9 cellular contexts compared by ENCODE assay signal in genomic region chr10:102422586-102423129, GRCh38. TPM values are rescaled to one million over a fixed set of nuclear protein-coding genes. Genes with fewer than 3 reads are reported as not detected.
DNase-seq lines count a peak whose midpoint lies in the region; ATAC-seq, FAIRE-seq and TF ChIP-seq lines count a peak whose summit lies in the region.
"Had no signal": no experiment of that assay in that cellular context is flagged by ENCODE, and none has a peak within 500 bp of the region (broad histone marks: within the 10 kb centered on the region; RNA-seq: fewer than 3 reads in every experiment).

No MANE protein-coding gene starts in this region.

- no peak; the same call in 1 of the 2 replicates for TF ChIP-seq POLR2A in GM12891 (IDR thresholded peaks at IDR 0.05; ENCODE audit: low read depth, low read length)
- TF ChIP-seq POLR2A in gastroesophageal sphincter (IDR thresholded peaks at IDR 0.05): no peak

- peak; percentile 88 for DNase-seq in AG08396 (ENCODE audit: low spot score)
- peak; percentile 65 for DNase-seq in GM12891 (ENCODE audit: insufficient read length, low spot score)
- DNase-seq in NCI-H1105 treated with DMSO at 0.1 percent for 48 hours (lab: John Stamatoyannopoulos, UW): peak; percentile 30
- peak; percentile 44 for DNase-seq in activated gamma-delta T cell treated with Interleukin-2 at 50 U/mL for 16 hours

- no peak overlapping the region for H3K9ac ChIP-seq in neural cell (ENCODE audit: low read length)

- no peaks in the 10 kb centered on the region for H3K79me2 ChIP-seq in neural cell (replicated peaks; ENCODE audit: insufficient read depth, low read length)

- H3K9me2 ChIP-seq in neural cell (ENCODE audit: insufficient read depth, low read length): no peaks in the 10 kb centered on the region

- H3K27ac ChIP-seq in gastroesophageal sphincter (peak overlapping the region; percentile 73 to 95 (median 89)), neural cell (ENCODE audit: low read length) (no peak overlapping the region)

- TF ChIP-seq RAD21 in neural cell (conservative IDR thresholded peaks at IDR 0.05): peak; percentile 63

- no peak overlapping the region for H2AFZ ChIP-seq in neural cell (ENCODE audit: low read depth, low read length)

- ATAC-seq in gastroesophageal sphincter: peak; percentile 59
- no peak for ATAC-seq in HG03565 (IDR thresholded peaks at IDR 0.05; ENCODE audit: unreplicated experiment)
- ATAC-seq in GM19397 (IDR thresholded peaks at IDR 0.05; ENCODE audit: unreplicated experiment): no peak

- no peaks in the 10 kb centered on the region for H4K20me1 ChIP-seq in neural cell (ENCODE audit: insufficient read depth)

- H3K9me3 ChIP-seq in gastroesophageal sphincter (no peaks in the 10 kb centered on the region), neural cell (ENCODE audit: low read length) (no peaks in the 10 kb centered on the region)

- FAIRE-seq in GM12891 (lab: Jason Lieb, UNC): peak; percentile 97

- H3K36me3 ChIP-seq in gastroesophageal sphincter (peaks cover 0 to 24% of the 10 kb centered on the region in 2 donors), neural cell (ENCODE audit: insufficient read depth, low read length) (no peaks in the 10 kb centered on the region)

- TF ChIP-seq CTCF in gastroesophageal sphincter (IDR thresholded peaks at IDR 0.05): peak in 3 of 4 experiments; percentile 83 to 90 (median 86)
- peak; percentile 72 for TF ChIP-seq CTCF in neural cell (IDR thresholded peaks at IDR 0.05; ENCODE audit: poor library complexity, severe bottlenecking)

- H3K27me3 ChIP-seq in gastroesophageal sphincter (peaks cover 14% of the 10 kb centered on the region), neural cell (ENCODE audit: insufficient read depth, low read depth, low read length) (no peaks in the 10 kb centered on the region)

- H3K4me3 ChIP-seq in gastroesophageal sphincter: peak overlapping the region; percentile 78 to 79
- peak overlapping the region; percentile 97 for H3K4me3 ChIP-seq in neural cell (ENCODE audit: low read length)

- 0% methylated on average over 2 of the region's 27 CpGs; no CpG with 5 or more reads in 1 of the 2 donors for WGBS in gastroesophageal sphincter (ENCODE audit: low coverage in 1 of 2), 2 donors

- peaks cover 5 to 47% (median 29%) of the 10 kb centered on the region in 3 donors for H3K4me1 ChIP-seq in gastroesophageal sphincter

- H3K4me2 ChIP-seq in neural cell (ENCODE audit: low read length): peak overlapping the region; percentile 53

- TF ChIP-seq EP300 in gastroesophageal sphincter (IDR thresholded peaks at IDR 0.05) (no peak), neural cell (conservative IDR thresholded peaks at IDR 0.05; ENCODE audit: poor library complexity, severe bottlenecking) (no peak)

- peaks cover 6% of the 10 kb centered on the region for H3F3A ChIP-seq in neural cell (ENCODE audit: insufficient read depth, low read length, poor library complexity, severe bottlenecking)

TF ChIP-seq in GM12891, 5 proteins besides CTCF, POLR2A, EP300 and RAD21:
- TF ChIP-seq POU2F2 (IDR thresholded peaks at IDR 0.05; ENCODE audit: low read depth, low read length): peak; percentile 80
- TF ChIP-seq PAX5 (IDR thresholded peaks at IDR 0.05; ENCODE audit: insufficient read depth, low read length, severe bottlenecking): no peak
TF ChIP-seq in GM12891: peak in this region for 1.

TF ChIP-seq in neural cell, 6 proteins besides CTCF, POLR2A, EP300 and RAD21:
- no peak for TF ChIP-seq REST (IDR thresholded peaks at IDR 0.05; ENCODE audit: borderline replicate concordance)
- peak; percentile 77 for TF ChIP-seq SMC3 (conservative IDR thresholded peaks at IDR 0.05; ENCODE audit: poor library complexity)
TF ChIP-seq in neural cell: peak in this region for 1.

RNA-seq across cellular contexts. Expression of gene FBXL15, which starts 2.0 kb away (rescaled TPM):
- 8.4 TPM for polyA plus RNA-seq in GM12891 (2012; ENCODE audit: low read depth, missing spikeins)
- 10 to 100 TPM; 18.6 to 41.9 (median 26.1) TPM for total RNA-seq in gastroesophageal sphincter
- 27.5 and 37.8 TPM in 2 replicates for polyA plus RNA-seq in neural cell
- polyA minus RNA-seq in neural cell: 16.2 and 22.2 TPM in 2 replicates

RNA-seq across cellular contexts. Expression of gene PSD, which starts 4.1 kb away (rescaled TPM):
- 2.7 TPM for polyA plus RNA-seq in GM12891 (2012; ENCODE audit: low read depth, missing spikeins)
- 100 to 1,000 TPM in 1 of 4 donors, 10 to 100 TPM in 3; 28.6 to 195 (median 41.4) TPM for total RNA-seq in gastroesophageal sphincter
- polyA plus RNA-seq in neural cell: 68.8 and 84.3 TPM in 2 replicates
- polyA minus RNA-seq in neural cell: 52.3 and 67.7 TPM in 2 replicates
- total RNA-seq: M059J had no signal

RNA-seq across cellular contexts. Expression of gene CUEDC2, which starts 9.7 kb away (rescaled TPM):
- 78.9 TPM for polyA plus RNA-seq in GM12891 (2012; ENCODE audit: low read depth, missing spikeins)
- 10 to 100 TPM; 61.4 to 84.3 (median 67.5) TPM for total RNA-seq in gastroesophageal sphincter
- 169 and 194 TPM in 2 replicates for polyA plus RNA-seq in neural cell
- polyA minus RNA-seq in neural cell: 76.2 and 79.9 TPM in 2 replicates

RNA-seq across cellular contexts. Expression of gene NFKB2, which starts 27.2 kb away (rescaled TPM):
- polyA plus RNA-seq in GM12891 (2012; ENCODE audit: low read depth, missing spikeins): 125 TPM
- total RNA-seq in gastroesophageal sphincter: 10 to 100 TPM; 20.5 to 31.6 (median 24.8) TPM
- polyA plus RNA-seq in neural cell: 0.30 and 0.34 TPM in 2 replicates
- polyA minus RNA-seq in neural cell: 0.24 and 0.46 TPM in 2 replicates

RNA-seq across cellular contexts. Expression of gene C10orf95, which starts 28.7 kb away (rescaled TPM):
- polyA plus RNA-seq in GM12891 (2012; ENCODE audit: low read depth, missing spikeins): 0.59 TPM
- not detected for total RNA-seq in gastroesophageal sphincter
- not detected in 2 replicates for polyA plus RNA-seq in neural cell
- not detected in 2 replicates for polyA minus RNA-seq in neural cell
- total RNA-seq: M059J had no signal

Comparison
In these comparisons a context has a peak if more than half of its experiments do, and no peak if none do; other contexts are left out.
1. DNase-seq: peak in every context shown above with its lines; median percentile 88 in AG08396; 65 in GM12891; 44 in activated gamma-delta T cell treated with Interleukin-2 at 50 U/mL for 16 hours; 30 in NCI-H1105 treated with DMSO at 0.1 percent for 48 hours.